16 cellular contexts compared by ENCODE assay signal in genomic region chr19:14450876-14451275, GRCh38. TPM values are rescaled to one million over a fixed set of nuclear protein-coding genes. Genes with fewer than 3 reads are reported as not detected.
A peak's percentile ranks its signal among the peaks of the same experiment; 100 is the strongest.
DNase-seq lines count a peak whose midpoint lies in the region; ATAC-seq, FAIRE-seq and TF ChIP-seq lines count a peak whose summit lies in the region.
"Had no signal": no experiment of that assay in that cellular context is flagged by ENCODE, and none has a peak within 500 bp of the region (broad histone marks: within the 10 kb centered on the region; RNA-seq: fewer than 3 reads in every experiment).

No MANE protein-coding gene starts in this region.

- no peak for TF ChIP-seq RAD21 in K562 (CRISPR knock-in tag; conservative IDR thresholded peaks at IDR 0.05 in 1 of 2, IDR thresholded peaks at IDR 0.05 in 1 of 2)

- H3K79me2 ChIP-seq in K562 (ENCODE audit: control insufficient read depth, insufficient read depth, low read length), result peaks cover 7% of the 10 kb centered on the region; the same call in 1 of the 3 replicates
- no peaks in the 10 kb centered on the region for H3K79me2 ChIP-seq in PC-3 (ENCODE audit: low read length)

- no peaks in the 10 kb centered on the region for H3K9me3 Mint-ChIP-seq in activated naive CD8-positive, alpha-beta T cell treated with anti-CD3 and anti-CD28 coated beads, Interleukin-2, amount 10 ng/mL, durations not matched to agents 7 days and 5 days
- no peaks in the 10 kb centered on the region for H3K9me3 Mint-ChIP-seq in activated naive CD8-positive, alpha-beta T cell treated with anti-CD3 and anti-CD28 coated beads, Interleukin-2, amount 50 U/mL, for 24 hours
- H3K9me3 Mint-ChIP-seq in CD4-positive, alpha-beta memory T cell, result no peaks in the 10 kb centered on the region
- H3K9me3 Mint-ChIP-seq: CD8-positive, alpha-beta T cell; HFFc6 had no signal

- H2AFZ ChIP-seq in K562 (ENCODE audit: low read depth, low read length) (no peak overlapping the region), PC-3 (ENCODE audit: low read length) (no peak overlapping the region)
- H2AFZ ChIP-seq: GM23248 had no signal

- no peaks in the 10 kb centered on the region for H3K9me2 ChIP-seq in PC-3 (replicated peaks; ENCODE audit: low read length)

- BruUV-seq in K562 (replicated peaks; lab: Mats Ljungman, UMichigan), result no TSS peak
- no TSS peak for BruUV-seq in PC-3 (replicated peaks; lab: Mats Ljungman, UMichigan)

- TF ChIP-seq POLR2A in K562 (conservative IDR thresholded peaks at IDR 0.05), result no peak

- H3K27ac ChIP-seq in HEK293 (ENCODE audit: extremely low read depth, low read depth, low read length), result no peak overlapping the region
- H3K27ac ChIP-seq in K562 (ENCODE audit: extremely low read depth, low read depth, low read length), result no peak overlapping the region
- no peak overlapping the region for H3K27ac ChIP-seq in CD4-positive, alpha-beta memory T cell (ENCODE audit: low read depth, low read length)
- H3K27ac ChIP-seq in PC-3 (ENCODE audit: low read length), result no peak overlapping the region
- H3K27ac ChIP-seq: BLaER1, GM23248 had no signal

- no peaks in the 10 kb centered on the region for H3F3A ChIP-seq in PC-3 (ENCODE audit: low read length, unreplicated experiment)

- H3K9ac ChIP-seq in K562 (ENCODE audit: insufficient read depth in 1 of 2, low read depth in 2 of 2, low read length in 2 of 2) (no peak overlapping the region), PC-3 (ENCODE audit: low read length) (no peak overlapping the region)
- H3K9ac ChIP-seq: BLaER1, GM23248 had no signal

- WGBS in K562 (ENCODE audit: insufficient coverage, low coverage, missing lambda C conversion rate), result 100% methylated on average over 8 of the region's 19 CpGs

- no peaks in the 10 kb centered on the region for H3K27me3 Mint-ChIP-seq in activated naive CD8-positive, alpha-beta T cell treated with anti-CD3 and anti-CD28 coated beads, Interleukin-2, amount 10 ng/mL, durations not matched to agents 7 days and 5 days
- H3K27me3 Mint-ChIP-seq in activated naive CD8-positive, alpha-beta T cell treated with anti-CD3 and anti-CD28 coated beads, Interleukin-2, amount 50 U/mL, for 24 hours, result no peaks in the 10 kb centered on the region
- H3K27me3 Mint-ChIP-seq in CD4-positive, alpha-beta memory T cell, result no peaks in the 10 kb centered on the region

- H3K9me1 ChIP-seq in K562 (ENCODE audit: control insufficient read depth, insufficient read depth, low read length), result peaks cover 5% of the 10 kb centered on the region

- H3K27me3 ChIP-seq in K562 (ENCODE audit: control insufficient read depth in 2 of 2, insufficient read depth in 2 of 2, low read length in 2 of 2) (no peaks in the 10 kb centered on the region), PC-3 (ENCODE audit: low read length) (no peaks in the 10 kb centered on the region)
- no peaks in the 10 kb centered on the region for H3K27me3 ChIP-seq in CD4-positive, alpha-beta memory T cell (ENCODE audit: insufficient read depth, low read length)
- H3K27me3 ChIP-seq: BLaER1 had no signal

- CTCF ChIA-PET in HEK293 (lab: Yijun Ruan, JAX), result interaction anchor here (0.6 kb wide), 1 partner anchor 838 kb away, joined by 3 read pairs; no protein-coding TSS in a partner anchor
- CTCF ChIA-PET in K562 (lab: Yijun Ruan, JAX; ENCODE audit: low intra/inter-chr PET ratio), result no interaction called here
- CTCF ChIA-PET in CD4-positive, alpha-beta memory T cell (lab: Charles Lee; ENCODE audit: partially characterized antibody), result no interaction called here
- CTCF ChIA-PET in PC-3 (lab: Charles Lee), result no interaction called here

- in situ Hi-C loops in K562 (cut with MboI), result no loop called here

- peaks cover 43% of the 10 kb centered on the region for H3K36me3 Mint-ChIP-seq in activated naive CD8-positive, alpha-beta T cell treated with anti-CD3 and anti-CD28 coated beads, Interleukin-2, amount 10 ng/mL, durations not matched to agents 7 days and 5 days
- peaks cover 42% of the 10 kb centered on the region for H3K36me3 Mint-ChIP-seq in activated naive CD8-positive, alpha-beta T cell treated with anti-CD3 and anti-CD28 coated beads, Interleukin-2, amount 50 U/mL, for 24 hours (ENCODE audit: low read depth)
- peaks cover 45 to 63% of the 10 kb centered on the region in 2 donors for H3K36me3 Mint-ChIP-seq in CD4-positive, alpha-beta memory T cell

- intact Hi-C loops in K562 (cut with micrococcal nuclease), result no loop called here
- intact Hi-C loops in CD4-positive, alpha-beta memory T cell (cut with micrococcal nuclease), result no loop called here
- intact Hi-C loops in PC-3 (cut with micrococcal nuclease), result no loop called here

- H3K4me1 ChIP-seq in HEK293 (ENCODE audit: control insufficient read depth, insufficient read depth, low read length), result no peaks in the 10 kb centered on the region
- peaks cover 6 to 23% of the 10 kb centered on the region in 2 experiments; a peak in 4 of 5 replicates for H3K4me1 ChIP-seq in K562 (replicated peaks in 1 of 2; ENCODE audit: control insufficient read depth in 2 of 2, insufficient read depth in 2 of 2, low read length in 2 of 2)
- H3K4me1 ChIP-seq in CD4-positive, alpha-beta memory T cell (ENCODE audit: insufficient read depth, low read length), result peaks cover 7% of the 10 kb centered on the region
- H3K4me1 ChIP-seq in PC-3 (ENCODE audit: insufficient read depth, low read length), result no peaks in the 10 kb centered on the region; the same call in 1 of the 2 replicates
- H3K4me1 ChIP-seq: BLaER1 had no signal

- H3K9me3 ChIP-seq in HEK293 (ENCODE audit: control insufficient read depth, insufficient read depth, low read depth, low read length) (no peaks in the 10 kb centered on the region), K562 (replicated peaks; ENCODE audit: control insufficient read depth, insufficient read depth, low read depth, low read length) (no peaks in the 10 kb centered on the region), PC-3 (ENCODE audit: low read length) (no peaks in the 10 kb centered on the region)
- no peaks in the 10 kb centered on the region for H3K9me3 ChIP-seq in CD4-positive, alpha-beta memory T cell (ENCODE audit: control insufficient read depth in 1 of 2, low read length in 2 of 2)
- H3K9me3 ChIP-seq: BLaER1 had no signal

- peak; percentile 19 for ATAC-seq in activated naive CD8-positive, alpha-beta T cell treated with anti-CD3 and anti-CD28 coated beads, Interleukin-2, amount 10 ng/mL, durations not matched to agents 7 days and 5 days (ENCODE audit: low read depth)
- ATAC-seq in activated naive CD8-positive, alpha-beta T cell treated with anti-CD3 and anti-CD28 coated beads, Interleukin-2, amount 50 U/mL, for 24 hours, result no peak
- no peak for ATAC-seq in K562
- ATAC-seq in PC-3, result no peak

- H4K20me1 ChIP-seq in K562 (replicated peaks; ENCODE audit: control insufficient read depth, insufficient read depth, low read length), result no peaks in the 10 kb centered on the region
- H4K20me1 ChIP-seq in PC-3 (ENCODE audit: low read length), result no peaks in the 10 kb centered on the region

- FAIRE-seq in K562 (lab: Jason Lieb, UNC), result no peak
- FAIRE-seq: H54, HTR-8/SVneo had no signal

- H3K4me3 ChIP-seq in HEK293 (ENCODE audit: low read depth, low read length) (no peak overlapping the region), K562 (no peak overlapping the region), PC-3 (ENCODE audit: low read length) (no peak overlapping the region)
- no peak overlapping the region for H3K4me3 ChIP-seq in CD4-positive, alpha-beta memory T cell (ENCODE audit: low read length in 2 of 2)
- H3K4me3 ChIP-seq: BLaER1, GM23248 had no signal

- H3K27ac Mint-ChIP-seq in activated naive CD8-positive, alpha-beta T cell treated with anti-CD3 and anti-CD28 coated beads, Interleukin-2, amount 10 ng/mL, durations not matched to agents 7 days and 5 days, result no peak overlapping the region
- H3K27ac Mint-ChIP-seq in activated naive CD8-positive, alpha-beta T cell treated with anti-CD3 and anti-CD28 coated beads, Interleukin-2, amount 50 U/mL, for 24 hours, result no peak overlapping the region
- peak overlapping the region in 1 of 7 donors; percentile 15 for H3K27ac Mint-ChIP-seq in CD4-positive, alpha-beta memory T cell
- H3K27ac Mint-ChIP-seq: HFFc6 had no signal

- no peak overlapping the region for H3K4me3 Mint-ChIP-seq in activated naive CD8-positive, alpha-beta T cell treated with anti-CD3 and anti-CD28 coated beads, Interleukin-2, amount 10 ng/mL, durations not matched to agents 7 days and 5 days
- H3K4me3 Mint-ChIP-seq in activated naive CD8-positive, alpha-beta T cell treated with anti-CD3 and anti-CD28 coated beads, Interleukin-2, amount 50 U/mL, for 24 hours, result no peak overlapping the region
- no peak overlapping the region for H3K4me3 Mint-ChIP-seq in CD4-positive, alpha-beta memory T cell
- H3K4me3 Mint-ChIP-seq: CD8-positive, alpha-beta T cell; HFFc6 had no signal

- TF ChIP-seq EP300 in K562 (IDR thresholded peaks at IDR 0.05; ENCODE audit: low read length), result no peak

- H3K4me1 Mint-ChIP-seq in activated naive CD8-positive, alpha-beta T cell treated with anti-CD3 and anti-CD28 coated beads, Interleukin-2, amount 10 ng/mL, durations not matched to agents 7 days and 5 days, result peaks cover 6% of the 10 kb centered on the region
- peaks cover 1% of the 10 kb centered on the region for H3K4me1 Mint-ChIP-seq in activated naive CD8-positive, alpha-beta T cell treated with anti-CD3 and anti-CD28 coated beads, Interleukin-2, amount 50 U/mL, for 24 hours
- H3K4me1 Mint-ChIP-seq in CD4-positive, alpha-beta memory T cell, result peaks cover 10 to 22% (median 14%) of the 10 kb centered on the region in 4 donors

- POLR2A ChIA-PET in activated naive CD8-positive, alpha-beta T cell treated with anti-CD3 and anti-CD28 coated beads, Interleukin-2, amount 10 ng/mL, durations not matched to agents 7 days and 5 days (lab: Charles Lee), result no interaction called here
- POLR2A ChIA-PET in HEK293 (lab: Yijun Ruan, JAX), result interaction anchor here (0.5 to 1.3 kb wide), 2 partner anchors 24 to 67 kb away, joined by 5 to 6 read pairs; partner anchors contain the start of gene DNAJB1
- POLR2A ChIA-PET in K562 (lab: Yijun Ruan, JAX), result interaction anchor here (0.6 to 1.5 kb wide), 7 partner anchors 10 to 314 kb away, joined by 3 to 9 read pairs (median 6); partner anchors contain the start of gene ASF1B
- POLR2A ChIA-PET in CD4-positive, alpha-beta memory T cell (lab: Charles Lee; ENCODE audit: partially characterized antibody), result interaction anchor here (0.8 kb wide), 1 partner anchor 22 kb away, joined by 3 read pairs; no protein-coding TSS in a partner anchor
- POLR2A ChIA-PET in PC-3 (lab: Charles Lee; ENCODE audit: unreplicated experiment), result no interaction called here

- no peak overlapping the region for H3K4me2 ChIP-seq in K562 (ENCODE audit: insufficient read depth, low read length)
- no peak overlapping the region for H3K4me2 ChIP-seq in PC-3 (ENCODE audit: low read length)
- H3K4me2 ChIP-seq: BLaER1 had no signal

- DNase-seq in activated naive CD8-positive, alpha-beta T cell treated with anti-CD3 and anti-CD28 coated beads, Interleukin-2, amount 10 ng/mL, durations not matched to agents 7 days and 5 days, result no peak
- no peak for DNase-seq in activated naive CD8-positive, alpha-beta T cell treated with anti-CD3 and anti-CD28 coated beads, Interleukin-2, amount 50 U/mL, for 24 hours
- no peak for DNase-seq in K562 (ENCODE audit: extremely low read depth in 1 of 4, low spot score in 3 of 4)
- DNase-seq in CD4-positive, alpha-beta memory T cell, result no peak
- no peak for DNase-seq in DMS53 (lab: John Stamatoyannopoulos, UW)
- DNase-seq in PC-3, result no peak
- DNase-seq: IMR-90 had no signal

- TF ChIP-seq CTCF in HEK293 (tag by site-specific recombination; IDR thresholded peaks at IDR 0.05), result no peak
- TF ChIP-seq CTCF in K562 (IDR thresholded peaks at IDR 0.05 in 2 of 3, conservative IDR thresholded peaks at IDR 0.05 in 1 of 3; ENCODE audit: insufficient read depth in 2 of 3, low read depth in 1 of 3, low read length in 3 of 3), result no peak
- no peak for TF ChIP-seq CTCF in PC-3 (conservative IDR thresholded peaks at IDR 0.05; ENCODE audit: low read depth, low read length)

- peaks cover 33 to 78% of the 10 kb centered on the region in 2 experiments for H3K36me3 ChIP-seq in HEK293 (ENCODE audit: control insufficient read depth in 2 of 2, insufficient read depth in 1 of 2, low read length in 2 of 2)
- peaks cover 66% of the 10 kb centered on the region for H3K36me3 ChIP-seq in K562 (ENCODE audit: control insufficient read depth, insufficient read depth, low read length)
- peaks cover 69% of the 10 kb centered on the region for H3K36me3 ChIP-seq in CD4-positive, alpha-beta memory T cell (ENCODE audit: insufficient read depth, low read length)
- H3K36me3 ChIP-seq in PC-3 (ENCODE audit: low read depth, low read length), result peaks cover 53% of the 10 kb centered on the region

RNA-seq across cellular contexts. Expression of gene PKN1, which starts 17.8 kb away (rescaled TPM):
- 100 to 1,000 TPM; 244 to 265 TPM for total RNA-seq in activated naive CD8-positive, alpha-beta T cell treated with anti-CD3 and anti-CD28 coated beads, Interleukin-2, amount 10 ng/mL, durations not matched to agents 7 days and 5 days
- total RNA-seq in K562 (2011; cell fraction: chromatin; rRNA removed; ENCODE audit: low replicate concordance), result 22.5 and 89.0 TPM in 2 replicates
- total RNA-seq in K562 (2011; cell fraction: nucleolus; rRNA removed), result 76.9 and 79.6 TPM in 2 replicates
- 33.7 and 45.6 TPM in 2 replicates for total RNA-seq in K562 (2011; cell fraction: nucleoplasm; rRNA removed)
- total RNA-seq in K562 (2014; rRNA removed) (108 and 133 TPM in 2 replicates), K562 (2014; rRNA removed; fragmentation: Illumina TruSeq; extraction: Trizol) (25.8 and 37.3 TPM in 2 replicates), K562 (2015; rRNA removed; fragmentation: Illumina TruSeq; extraction: Trizol) (75.0 and 80.6 TPM in 2 replicates), K562 (2021) (222 and 228 TPM in 2 replicates), PC-3 (2014; rRNA removed) (186 and 238 TPM in 2 replicates)
- polyA plus RNA-seq in K562 (2011; rRNA removed) (52.1 and 63.7 TPM in 2 replicates), K562 (2014; fragmentation: Illumina TruSeq; extraction: Trizol) (77.5 and 97.5 TPM in 2 replicates), K562 (2014; fragmentation: Nextera tagmentation; extraction: Ambion mirVana) (under 1 TPM; 0.30 to 0.57 TPM), K562 (2014; rRNA removed) (97.3 and 108 TPM in 2 replicates)
- 66.1 and 116 TPM in 2 replicates for polyA plus RNA-seq in K562 (2011; cell fraction: cytosol; rRNA removed)
- polyA plus RNA-seq in K562 (2011; cell fraction: nucleus; rRNA removed), result 105 and 144 TPM in 2 replicates
- 160 and 186 TPM in 2 replicates for polyA plus RNA-seq in K562 (2012)
- 37.3 and 59.9 TPM in 2 replicates for polyA minus RNA-seq in K562 (2011; rRNA and poly(A)+ RNA removed)
- polyA minus RNA-seq in K562 (2011; cell fraction: cytosol; rRNA and poly(A)+ RNA removed), result 93.0 and 105 TPM in 2 replicates
- polyA minus RNA-seq in K562 (2011; cell fraction: nucleus; rRNA and poly(A)+ RNA removed), result 25.6 and 39.1 TPM in 2 replicates
- 100 to 1,000 TPM; 189 to 205 TPM for total RNA-seq in CD4-positive, alpha-beta memory T cell
- 10 to 100 TPM; 41.5 to 87.6 TPM for polyA plus RNA-seq in CD4-positive, alpha-beta memory T cell

RNA-seq across cellular contexts. Expression of gene PTGER1, which starts 24.3 kb away (rescaled TPM):
- under 1 TPM; 0.34 to 0.36 TPM for total RNA-seq in activated naive CD8-positive, alpha-beta T cell treated with anti-CD3 and anti-CD28 coated beads, Interleukin-2, amount 10 ng/mL, durations not matched to agents 7 days and 5 days
- not detected in 2 replicates for total RNA-seq in K562 (2011; cell fraction: chromatin; rRNA removed; ENCODE audit: low replicate concordance)
- total RNA-seq in K562 (2011; cell fraction: nucleolus; rRNA removed), result 1.1 and 1.3 TPM in 2 replicates
- total RNA-seq in K562 (2011; cell fraction: nucleoplasm; rRNA removed), result 0.51 TPM in 1 of 2 replicates, not detected in the other
- total RNA-seq in K562 (2014; rRNA removed) (0.27 and 0.29 TPM in 2 replicates), K562 (2014; rRNA removed; fragmentation: Illumina TruSeq; extraction: Trizol) (not detected in 2 replicates), K562 (2015; rRNA removed; fragmentation: Illumina TruSeq; extraction: Trizol) (not detected in 2 replicates), K562 (2021) (0.29 and 0.35 TPM in 2 replicates), PC-3 (2014; rRNA removed) (2.2 and 2.4 TPM in 2 replicates)
- polyA plus RNA-seq in K562 (2011; rRNA removed) (0.06 TPM in 1 of 2 replicates, not detected in the other), K562 (2014; fragmentation: Illumina TruSeq; extraction: Trizol) (not detected in 2 replicates), K562 (2014; fragmentation: Nextera tagmentation; extraction: Ambion mirVana) (not detected), K562 (2014; rRNA removed) (0.34 and 0.36 TPM in 2 replicates)
- polyA plus RNA-seq in K562 (2011; cell fraction: cytosol; rRNA removed), result 0.10 and 0.88 TPM in 2 replicates
- polyA plus RNA-seq in K562 (2011; cell fraction: nucleus; rRNA removed), result 0.13 and 0.34 TPM in 2 replicates
- 0.16 and 0.65 TPM in 2 replicates for polyA plus RNA-seq in K562 (2012)
- not detected in 2 replicates for polyA minus RNA-seq in K562 (2011; rRNA and poly(A)+ RNA removed)
- polyA minus RNA-seq in K562 (2011; cell fraction: cytosol; rRNA and poly(A)+ RNA removed), result not detected in 2 replicates
- 0.40 TPM in 1 of 2 replicates, not detected in the other for polyA minus RNA-seq in K562 (2011; cell fraction: nucleus; rRNA and poly(A)+ RNA removed)
- not detected for total RNA-seq in CD4-positive, alpha-beta memory T cell
- not detected for polyA plus RNA-seq in CD4-positive, alpha-beta memory T cell
- total RNA-seq: A673 had no signal
- polyA plus RNA-seq: CD14-positive monocyte had no signal

RNA-seq across cellular contexts. Expression of gene DDX39A, which starts 31.7 kb away (rescaled TPM):
- 100 to 1,000 TPM; 192 to 202 TPM for total RNA-seq in activated naive CD8-positive, alpha-beta T cell treated with anti-CD3 and anti-CD28 coated beads, Interleukin-2, amount 10 ng/mL, durations not matched to agents 7 days and 5 days
- total RNA-seq in K562 (2011; cell fraction: chromatin; rRNA removed; ENCODE audit: low replicate concordance), result 212 and 603 TPM in 2 replicates
- 468 and 513 TPM in 2 replicates for total RNA-seq in K562 (2011; cell fraction: nucleolus; rRNA removed)
- 227 and 308 TPM in 2 replicates for total RNA-seq in K562 (2011; cell fraction: nucleoplasm; rRNA removed)
- total RNA-seq in K562 (2014; rRNA removed), result 239 and 284 TPM in 2 replicates
- 75.4 and 90.3 TPM in 2 replicates for total RNA-seq in K562 (2014; rRNA removed; fragmentation: Illumina TruSeq; extraction: Trizol)
- total RNA-seq in K562 (2015; rRNA removed; fragmentation: Illumina TruSeq; extraction: Trizol), result 163 and 166 TPM in 2 replicates
- 244 and 249 TPM in 2 replicates for total RNA-seq in K562 (2021)
- 120 and 136 TPM in 2 replicates for polyA plus RNA-seq in K562 (2011; rRNA removed)
- polyA plus RNA-seq in K562 (2011; cell fraction: cytosol; rRNA removed), result 104 and 196 TPM in 2 replicates
- polyA plus RNA-seq in K562 (2011; cell fraction: nucleus; rRNA removed), result 938 and 1,011 TPM in 2 replicates
- polyA plus RNA-seq in K562 (2012), result 261 and 285 TPM in 2 replicates
- polyA plus RNA-seq in K562 (2014; fragmentation: Illumina TruSeq; extraction: Trizol), result 140 and 177 TPM in 2 replicates
- 100 to 1,000 TPM; 188 to 230 TPM for polyA plus RNA-seq in K562 (2014; fragmentation: Nextera tagmentation; extraction: Ambion mirVana)
- 239 and 250 TPM in 2 replicates for polyA plus RNA-seq in K562 (2014; rRNA removed)
- 62.7 and 99.1 TPM in 2 replicates for polyA minus RNA-seq in K562 (2011; rRNA and poly(A)+ RNA removed)
- polyA minus RNA-seq in K562 (2011; cell fraction: cytosol; rRNA and poly(A)+ RNA removed), result 83.0 and 99.1 TPM in 2 replicates
- polyA minus RNA-seq in K562 (2011; cell fraction: nucleus; rRNA and poly(A)+ RNA removed), result 152 and 185 TPM in 2 replicates
- 100 to 1,000 TPM; 148 TPM for total RNA-seq in CD4-positive, alpha-beta memory T cell
- polyA plus RNA-seq in CD4-positive, alpha-beta memory T cell, result 100 to 1,000 TPM in 1 of 2 donors, 10 to 100 TPM in 1; 95.0 to 145 TPM
- 308 and 311 TPM in 2 replicates for total RNA-seq in PC-3 (2014; rRNA removed)

RNA-seq across cellular contexts. Expression of gene GIPC1, which starts 45.1 kb away (rescaled TPM):
- total RNA-seq in activated naive CD8-positive, alpha-beta T cell treated with anti-CD3 and anti-CD28 coated beads, Interleukin-2, amount 10 ng/mL, durations not matched to agents 7 days and 5 days, result 10 to 100 TPM; 31.7 to 32.4 TPM
- 18.6 and 50.3 TPM in 2 replicates for total RNA-seq in K562 (2011; cell fraction: chromatin; rRNA removed; ENCODE audit: low replicate concordance)
- 32.9 and 38.4 TPM in 2 replicates for total RNA-seq in K562 (2011; cell fraction: nucleolus; rRNA removed)
- total RNA-seq in K562 (2011; cell fraction: nucleoplasm; rRNA removed), result 26.4 and 30.8 TPM in 2 replicates
- total RNA-seq in K562 (2014; rRNA removed) (54.7 and 71.2 TPM in 2 replicates), K562 (2014; rRNA removed; fragmentation: Illumina TruSeq; extraction: Trizol) (7.8 and 12.0 TPM in 2 replicates), K562 (2015; rRNA removed; fragmentation: Illumina TruSeq; extraction: Trizol) (39.7 and 46.3 TPM in 2 replicates), K562 (2021) (49.7 and 51.7 TPM in 2 replicates), PC-3 (2014; rRNA removed) (538 and 671 TPM in 2 replicates)
- polyA plus RNA-seq in K562 (2011; rRNA removed) (24.8 and 26.6 TPM in 2 replicates), K562 (2014; fragmentation: Illumina TruSeq; extraction: Trizol) (13.6 and 35.1 TPM in 2 replicates), K562 (2014; fragmentation: Nextera tagmentation; extraction: Ambion mirVana) (1 to 10 TPM in 1 of 2 experiments, under 1 TPM in 1; 0.49 to 1.1 TPM), K562 (2014; rRNA removed) (50.8 and 52.2 TPM in 2 replicates)
- 25.0 and 75.6 TPM in 2 replicates for polyA plus RNA-seq in K562 (2011; cell fraction: cytosol; rRNA removed)
- polyA plus RNA-seq in K562 (2011; cell fraction: nucleus; rRNA removed), result 15.3 and 27.8 TPM in 2 replicates
- 37.9 and 39.8 TPM in 2 replicates for polyA plus RNA-seq in K562 (2012)
- 6.3 and 11.7 TPM in 2 replicates for polyA minus RNA-seq in K562 (2011; rRNA and poly(A)+ RNA removed)
- 32.3 and 41.7 TPM in 2 replicates for polyA minus RNA-seq in K562 (2011; cell fraction: cytosol; rRNA and poly(A)+ RNA removed)
- polyA minus RNA-seq in K562 (2011; cell fraction: nucleus; rRNA and poly(A)+ RNA removed), result 8.9 and 9.0 TPM in 2 replicates
- 10 to 100 TPM; 32.3 to 33.8 TPM for total RNA-seq in CD4-positive, alpha-beta memory T cell
- 10 to 100 TPM; 50.1 to 63.6 TPM for polyA plus RNA-seq in CD4-positive, alpha-beta memory T cell

Comparison
In these comparisons a context has a peak if more than half of its experiments do, and no peak if none do; other contexts are left out.
1. POLR2A ChIA-PET loops: an anchor here in HEK293 (0.5 to 1.3 kb wide), K562 (0.6 to 1.5 kb wide) and CD4-positive, alpha-beta memory T cell (0.8 kb wide); none called in activated naive CD8-positive, alpha-beta T cell treated with anti-CD3 and anti-CD28 coated beads, Interleukin-2, amount 10 ng/mL, durations not matched to agents 7 days and 5 days and PC-3.